Comparison of ENCODE assay signal across 15 cellular contexts in the genomic region with DNA sequence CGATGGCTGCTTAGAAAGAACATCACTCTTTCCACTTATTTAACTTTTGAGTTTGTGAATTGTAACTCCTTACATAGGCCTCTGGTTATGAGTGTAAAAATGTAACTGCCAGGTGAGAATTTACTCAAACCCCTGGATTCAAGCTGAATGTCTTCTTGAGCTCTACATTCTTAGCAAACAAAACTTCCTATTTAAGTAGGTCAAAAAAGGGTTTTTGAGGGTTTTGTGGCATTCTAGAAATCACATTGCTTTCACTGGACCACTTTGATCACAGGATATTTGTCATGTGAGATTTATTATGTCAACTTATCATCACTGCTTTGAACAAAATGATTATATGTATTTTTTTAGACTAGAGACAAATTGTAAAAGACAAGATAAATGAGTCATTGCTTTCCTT. TPM values are rescaled to one million over a fixed set of nuclear protein-coding genes. Genes with fewer than 3 reads are reported as not detected.
DNase-seq lines count a peak whose midpoint lies in the region; ATAC-seq and TF ChIP-seq lines count a peak whose summit lies in the region.
"Had no signal": no experiment of that assay in that cellular context is flagged by ENCODE, and none has a peak within 500 bp of the region (broad histone marks: within the 10 kb centered on the region; RNA-seq: fewer than 3 reads in every experiment).

No MANE protein-coding gene starts in this region.

- H3K27me3 Mint-ChIP-seq in CD8-positive, alpha-beta memory T cell = peaks cover 4% of the 10 kb centered on the region in 2 donors
- H3K27me3 Mint-ChIP-seq in T-helper 17 cell (peaks cover 5% of the 10 kb centered on the region), WTC11 (ENCODE audit: low read depth) (no peaks in the 10 kb centered on the region)

- H3K4me1 Mint-ChIP-seq in CD8-positive, alpha-beta memory T cell = peaks cover 35 to 61% (median 53%) of the 10 kb centered on the region in 3 donors
- peaks cover 31% of the 10 kb centered on the region for H3K4me1 Mint-ChIP-seq in T-helper 17 cell
- H3K4me1 Mint-ChIP-seq in WTC11 = no peaks in the 10 kb centered on the region

- peaks cover 34% of the 10 kb centered on the region for H3K4me1 ChIP-seq in CD8-positive, alpha-beta memory T cell (ENCODE audit: insufficient read depth, low read length)
- peaks cover 8% of the 10 kb centered on the region for H3K4me1 ChIP-seq in left ventricle myocardium inferior

- H3K9me3 ChIP-seq in CD8-positive, alpha-beta memory T cell (ENCODE audit: low read length) = no peaks in the 10 kb centered on the region
- no peaks in the 10 kb centered on the region for H3K9me3 ChIP-seq in T-helper 17 cell (ENCODE audit: control insufficient read depth, low read length, poor library complexity, severe bottlenecking)
- no peaks in the 10 kb centered on the region for H3K9me3 ChIP-seq in left ventricle myocardium inferior (replicated peaks)

- intact Hi-C loops in left ventricle myocardium inferior (cut with micrococcal nuclease) = no loop called here

- peaks cover 0 to 16% (median 3%) of the 10 kb centered on the region in 3 donors for H3K36me3 Mint-ChIP-seq in CD8-positive, alpha-beta memory T cell
- H3K36me3 Mint-ChIP-seq in T-helper 17 cell (ENCODE audit: low read depth) (no peaks in the 10 kb centered on the region), WTC11 (no peaks in the 10 kb centered on the region)
- H3K36me3 Mint-ChIP-seq: IgD-negative memory B cell had no signal

- H3K27ac Mint-ChIP-seq in CD8-positive, alpha-beta memory T cell = peak overlapping the region; percentile 2 to 96 (median 88)
- H3K27ac Mint-ChIP-seq in T-helper 17 cell = peak overlapping the region; percentile 95
- no peak overlapping the region for H3K27ac Mint-ChIP-seq in WTC11

- H3K27ac ChIP-seq in CD8-positive, alpha-beta memory T cell (ENCODE audit: low read depth, low read length) = no peak overlapping the region
- H3K27ac ChIP-seq in left ventricle myocardium inferior (replicated peaks) = no peak overlapping the region
- H3K27ac ChIP-seq: dorsolateral prefrontal cortex had no signal

- peaks cover 0 to 1% (median 0%) of the 10 kb centered on the region in 5 donors for H3K9me3 Mint-ChIP-seq in CD8-positive, alpha-beta memory T cell
- no peaks in the 10 kb centered on the region; the same call in 1 of the 2 replicates for H3K9me3 Mint-ChIP-seq in WTC11
- H3K9me3 Mint-ChIP-seq: IgD-negative memory B cell had no signal

- peak in 2 of 5 donors; percentile 62 to 64 for DNase-seq in CD8-positive, alpha-beta memory T cell
- no peak for DNase-seq in T-helper 17 cell
- DNase-seq in foreskin melanocyte = peak; percentile 66
- DNase-seq in NCI-H82 (lab: John Stamatoyannopoulos, UW) = no peak
- DNase-seq in WTC11 (ENCODE audit: low spot score) = no peak
- DNase-seq in left ventricle myocardium inferior = no peak
- DNase-seq: activated CD8-positive, alpha-beta memory T cell treated with anti-CD3 and anti-CD28 coated beads, Interleukin-2, amount 50 U/mL, for 48 hours; dorsolateral prefrontal cortex; EL; NCI-H226 had no signal

- ATAC-seq in GM19351 (IDR thresholded peaks at IDR 0.05; ENCODE audit: unreplicated experiment) (peak; percentile 40), T-helper 17 cell (peak; percentile 53), WTC11 (no peak)
- ATAC-seq: left lobe of liver had no signal

- peak overlapping the region; percentile 66 to 84 (median 76) for H3K4me3 Mint-ChIP-seq in CD8-positive, alpha-beta memory T cell
- H3K4me3 Mint-ChIP-seq in T-helper 17 cell = peak overlapping the region; percentile 76
- H3K4me3 Mint-ChIP-seq in WTC11 = no peak overlapping the region

- H3K4me3 ChIP-seq in CD8-positive, alpha-beta memory T cell (ENCODE audit: low read length) = peak overlapping the region; percentile 2
- H3K4me3 ChIP-seq in left ventricle myocardium inferior = no peak overlapping the region
- H3K4me3 ChIP-seq: dorsolateral prefrontal cortex had no signal

- H3K36me3 ChIP-seq in CD8-positive, alpha-beta memory T cell (ENCODE audit: insufficient read depth, low read length) = no peaks in the 10 kb centered on the region
- no peaks in the 10 kb centered on the region for H3K36me3 ChIP-seq in left ventricle myocardium inferior

- no peaks in the 10 kb centered on the region for H3K27me3 ChIP-seq in CD8-positive, alpha-beta memory T cell (ENCODE audit: insufficient read depth, low read length, poor library complexity, severe bottlenecking)
- no peaks in the 10 kb centered on the region for H3K27me3 ChIP-seq in left ventricle myocardium inferior (ENCODE audit: low read depth)
- H3K27me3 ChIP-seq: dorsolateral prefrontal cortex had no signal

- no peak for TF ChIP-seq CTCF in WTC11 (IDR thresholded peaks at IDR 0.05)
- no peak for TF ChIP-seq CTCF in left ventricle myocardium inferior (IDR thresholded peaks at IDR 0.05; ENCODE audit: borderline replicate concordance)

- POLR2A ChIA-PET in CD8-positive, alpha-beta memory T cell (lab: Charles Lee) = no interaction called here
- POLR2A ChIA-PET in WTC11 (lab: Charles Lee) = no interaction called here

- CTCF ChIA-PET in CD8-positive, alpha-beta memory T cell (lab: Charles Lee) = interaction anchor here (0.7 to 2.4 kb wide), 4 partner anchors 23 to 249 kb away, joined by 3 to 12 read pairs (median 6); no protein-coding TSS in a partner anchor
- CTCF ChIA-PET in WTC11 (lab: Charles Lee) = interaction anchor here (1.6 kb wide), 1 partner anchor 41 kb away, joined by 3 read pairs; no protein-coding TSS in a partner anchor

TF ChIP-seq in WTC11, 78 proteins besides CTCF, POLR2A, EP300 and RAD21 (continues in another document):
- TF ChIP-seq FOXP1 (CRISPR knock-in tag; IDR thresholded peaks at IDR 0.05; ENCODE audit: borderline replicate concordance) (no peak), HMGA2 (CRISPR knock-in tag; IDR thresholded peaks at IDR 0.05) (no peak), CREM (CRISPR knock-in tag; IDR thresholded peaks at IDR 0.05) (no peak), ZNF232 (CRISPR knock-in tag; IDR thresholded peaks at IDR 0.05) (no peak), FOXJ3 (CRISPR knock-in tag; IDR thresholded peaks at IDR 0.05; ENCODE audit: borderline replicate concordance) (no peak), JUN (CRISPR knock-in tag; IDR thresholded peaks at IDR 0.05) (no peak), TEAD1 (CRISPR knock-in tag; IDR thresholded peaks at IDR 0.05) (no peak), CREB1 (CRISPR knock-in tag; IDR thresholded peaks at IDR 0.05) (no peak), ATF2 (CRISPR knock-in tag; IDR thresholded peaks at IDR 0.05; ENCODE audit: borderline replicate concordance, low read depth) (no peak), NFATC4 (CRISPR knock-in tag; IDR thresholded peaks at IDR 0.05) (no peak), OVOL2 (CRISPR knock-in tag; IDR thresholded peaks at IDR 0.05; ENCODE audit: borderline replicate concordance) (no peak), IRF2 (CRISPR knock-in tag; IDR thresholded peaks at IDR 0.05; ENCODE audit: borderline replicate concordance, low read depth) (no peak)
- TF ChIP-seq, protein P1, sequence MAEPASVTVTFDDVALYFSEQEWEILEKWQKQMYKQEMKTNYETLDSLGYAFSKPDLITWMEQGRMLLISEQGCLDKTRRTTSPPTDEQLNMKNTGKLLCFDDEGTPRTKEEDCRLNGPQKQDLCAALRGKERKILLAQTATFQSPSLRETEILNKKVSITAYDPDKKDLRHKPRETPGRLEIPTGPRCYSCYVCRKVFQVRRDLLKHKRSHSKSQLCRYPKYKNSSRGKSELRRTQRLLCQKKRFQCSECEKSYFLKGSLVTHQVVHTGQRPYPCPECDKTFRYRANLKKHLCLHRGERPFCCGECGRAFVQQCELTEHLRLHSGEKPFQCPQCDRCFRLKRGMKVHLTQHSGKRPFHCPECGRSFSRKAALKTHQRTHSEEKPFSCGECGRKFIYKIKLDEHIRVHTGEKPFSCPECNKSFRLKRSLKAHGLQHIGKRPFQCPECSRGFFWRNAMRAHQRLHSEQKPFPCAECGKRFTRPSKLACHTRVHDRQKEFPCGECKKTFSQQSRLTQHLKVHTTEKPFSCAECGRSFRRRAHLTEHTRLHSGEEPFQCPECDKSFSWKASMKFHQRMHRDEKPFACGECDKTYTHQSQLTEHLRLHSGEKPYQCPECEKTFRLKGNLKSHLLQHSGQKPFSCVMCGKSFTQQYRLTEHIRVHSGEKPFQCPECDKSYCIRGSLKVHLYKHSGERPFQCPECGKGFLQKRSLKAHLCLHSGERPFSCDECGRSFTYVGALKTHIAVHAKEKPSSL (CRISPR knock-in tag; conservative IDR thresholded peaks at IDR 0.05) = no peak
- TF ChIP-seq, protein P2, sequence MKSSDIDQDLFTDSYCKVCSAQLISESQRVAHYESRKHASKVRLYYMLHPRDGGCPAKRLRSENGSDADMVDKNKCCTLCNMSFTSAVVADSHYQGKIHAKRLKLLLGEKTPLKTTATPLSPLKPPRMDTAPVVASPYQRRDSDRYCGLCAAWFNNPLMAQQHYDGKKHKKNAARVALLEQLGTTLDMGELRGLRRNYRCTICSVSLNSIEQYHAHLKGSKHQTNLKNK (CRISPR knock-in tag; IDR thresholded peaks at IDR 0.05) = no peak
- TF ChIP-seq, protein P3, sequence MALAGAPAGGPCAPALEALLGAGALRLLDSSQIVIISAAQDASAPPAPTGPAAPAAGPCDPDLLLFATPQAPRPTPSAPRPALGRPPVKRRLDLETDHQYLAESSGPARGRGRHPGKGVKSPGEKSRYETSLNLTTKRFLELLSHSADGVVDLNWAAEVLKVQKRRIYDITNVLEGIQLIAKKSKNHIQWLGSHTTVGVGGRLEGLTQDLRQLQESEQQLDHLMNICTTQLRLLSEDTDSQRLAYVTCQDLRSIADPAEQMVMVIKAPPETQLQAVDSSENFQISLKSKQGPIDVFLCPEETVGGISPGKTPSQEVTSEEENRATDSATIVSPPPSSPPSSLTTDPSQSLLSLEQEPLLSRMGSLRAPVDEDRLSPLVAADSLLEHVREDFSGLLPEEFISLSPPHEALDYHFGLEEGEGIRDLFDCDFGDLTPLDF (CRISPR knock-in tag; IDR thresholded peaks at IDR 0.05) = no peak

RNA-seq across cellular contexts. Expression of gene IL23R, which starts 5.7 kb away (rescaled TPM):
- total RNA-seq in CD8-positive, alpha-beta memory T cell = 1 to 10 TPM; 1.6 to 1.7 TPM
- 9.2 TPM for polyA plus RNA-seq in CD8-positive, alpha-beta memory T cell
- total RNA-seq in T-helper 17 cell = 1 to 10 TPM; 2.4 to 2.8 TPM
- not detected in 3 replicates for total RNA-seq in WTC11 (2021)
- not detected for total RNA-seq in left ventricle myocardium inferior
- total RNA-seq: pulmonary artery endothelial cell had no signal
- polyA plus RNA-seq: BJ, IgD-negative memory B cell had no signal

RNA-seq across cellular contexts. Expression of gene C1orf141, which starts 37.2 kb away (rescaled TPM):
- total RNA-seq in CD8-positive, alpha-beta memory T cell = not detected
- not detected for polyA plus RNA-seq in CD8-positive, alpha-beta memory T cell
- total RNA-seq in T-helper 17 cell (not detected), WTC11 (2021) (not detected in 3 replicates), left ventricle myocardium inferior (not detected)
- total RNA-seq: left lobe of liver, pulmonary artery endothelial cell had no signal
- polyA plus RNA-seq: BJ, IgD-negative memory B cell had no signal
